In the genomic region with DNA sequence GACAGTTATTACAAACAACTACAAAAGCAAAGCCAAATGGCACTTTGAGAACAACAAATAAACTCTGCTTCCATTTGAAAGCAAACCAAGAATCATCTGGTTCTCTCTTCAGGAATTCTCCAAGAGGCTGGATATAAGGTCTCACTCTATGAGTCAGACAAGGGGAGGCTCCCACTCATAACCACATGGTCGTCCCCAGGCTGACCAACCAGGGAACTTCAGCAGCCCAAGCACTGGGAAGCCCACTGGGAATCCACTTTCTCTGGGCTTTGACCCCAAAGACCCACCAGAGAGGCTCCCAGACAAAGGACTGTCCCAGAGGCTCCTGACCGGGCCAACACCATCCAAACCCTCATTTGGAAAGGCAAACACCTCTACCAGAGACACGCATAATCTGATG, we compare ENCODE assay signal across 13 cellular contexts. TPM values are rescaled to one million over a fixed set of nuclear protein-coding genes. Genes with fewer than 3 reads are reported as not detected.
DNase-seq lines count a peak whose midpoint lies in the region; ATAC-seq and TF ChIP-seq lines count a peak whose summit lies in the region.
"Had no signal": no experiment of that assay in that cellular context is flagged by ENCODE, and none has a peak within 500 bp of the region (broad histone marks: within the 10 kb centered on the region; RNA-seq: fewer than 3 reads in every experiment).

No MANE protein-coding gene starts in this region.

- POLR2A ChIA-PET in CD4-positive, alpha-beta T cell (lab: Charles Lee), result no interaction called here

- peak; percentile 61 for DNase-seq in EH (ENCODE audit: low read depth)
- DNase-seq in SK-MEL-5 (ENCODE audit: low read depth, low spot score), result peak; percentile 29
- peak; percentile 26 for DNase-seq in fibroblast of gingiva (ENCODE audit: low read depth)
- DNase-seq in osteoblast (ENCODE audit: insufficient read length, low spot score, missing footprints), result peak; percentile 96
- no peak for DNase-seq in DMS79 treated with DMSO at 0.1 percent for 48 hours (lab: John Stamatoyannopoulos, UW)
- DNase-seq in CD4-positive, alpha-beta T cell, result no peak
- DNase-seq: COR-L47; GOT3; naive B cell; NCI-H2081 treated with DMSO at 0.1 percent for 48 hours; NK-92 treated with Interleukin-12 subunit alpha and Interleukin-12 subunit beta, amount 100 ng/mL, for 24 hours had no signal

- intact Hi-C loops in CD4-positive, alpha-beta T cell (cut with DNase I, micrococcal nuclease), result no loop called here

- peaks cover 16% of the 10 kb centered on the region for H3K4me1 ChIP-seq in osteoblast (ENCODE audit: insufficient read depth, low read length)

- CTCF ChIA-PET in CD4-positive, alpha-beta T cell (lab: Charles Lee), result no interaction called here

- no peak overlapping the region for H2AFZ ChIP-seq in osteoblast (ENCODE audit: low read length)

- no peaks in the 10 kb centered on the region for H3K36me3 ChIP-seq in osteoblast (ENCODE audit: insufficient read depth, low read length)

- H3K27me3 Mint-ChIP-seq in CD4-positive, alpha-beta T cell, result no peaks in the 10 kb centered on the region
- H3K27me3 Mint-ChIP-seq: naive B cell had no signal

- no peaks in the 10 kb centered on the region for H3K9me3 Mint-ChIP-seq in CD4-positive, alpha-beta T cell
- H3K9me3 Mint-ChIP-seq: naive B cell had no signal

- H3K4me1 Mint-ChIP-seq in CD4-positive, alpha-beta T cell (ENCODE audit: low read depth), result peaks cover 21% of the 10 kb centered on the region

- H4K20me1 ChIP-seq in osteoblast (ENCODE audit: insufficient read depth, low read length), result peaks cover 46% of the 10 kb centered on the region

- H3K27ac Mint-ChIP-seq in CD4-positive, alpha-beta T cell, result no peak overlapping the region

- peak overlapping the region; percentile 5 for H3K4me2 ChIP-seq in osteoblast (ENCODE audit: insufficient read depth, low read length)

- peaks cover 25% of the 10 kb centered on the region for H3K79me2 ChIP-seq in osteoblast (ENCODE audit: insufficient read depth, low read length)

- no peak overlapping the region for H3K27ac ChIP-seq in osteoblast (ENCODE audit: low read depth, low read length)
- no peak overlapping the region for H3K27ac ChIP-seq in CD4-positive, alpha-beta T cell (ENCODE audit: low read depth, low read length)

- ATAC-seq in HG03039 (IDR thresholded peaks at IDR 0.05; ENCODE audit: unreplicated experiment), result no peak
- ATAC-seq in CD4-positive, alpha-beta T cell (ENCODE audit: poor library complexity), result no peak
- ATAC-seq in HG03469 (IDR thresholded peaks at IDR 0.05; ENCODE audit: unreplicated experiment), result no peak

- no peak for TF ChIP-seq CTCF in osteoblast (IDR thresholded peaks at IDR 0.05; ENCODE audit: extremely low read depth, low read depth, low read length)
- TF ChIP-seq CTCF in CD4-positive, alpha-beta T cell (IDR thresholded peaks at IDR 0.05), result no peak

- no peak overlapping the region for H3K4me3 Mint-ChIP-seq in CD4-positive, alpha-beta T cell

- no peak overlapping the region for H3K4me3 ChIP-seq in osteoblast (ENCODE audit: insufficient read depth, low read length)

- H3K9me3 ChIP-seq in osteoblast (ENCODE audit: low read depth, low read length), result no peaks in the 10 kb centered on the region
- no peaks in the 10 kb centered on the region for H3K9me3 ChIP-seq in CD4-positive, alpha-beta T cell (ENCODE audit: control insufficient read depth, low read length)

- in situ Hi-C loops in SK-MEL-5 (cut with HindIII; ENCODE audit: low pct_unique_long_range_greater_than_20kb, low sequenced_read_pairs), result no loop called here

- no peaks in the 10 kb centered on the region for H3K27me3 ChIP-seq in osteoblast (ENCODE audit: insufficient read depth, low read length)
- no peaks in the 10 kb centered on the region for H3K27me3 ChIP-seq in CD4-positive, alpha-beta T cell (ENCODE audit: control insufficient read depth, insufficient read depth, low read length)

- H3K36me3 Mint-ChIP-seq in CD4-positive, alpha-beta T cell (ENCODE audit: low read depth), result peaks cover 42% of the 10 kb centered on the region

RNA-seq across cellular contexts. Expression of gene DGCR2, which starts 35.3 kb away (rescaled TPM):
- total RNA-seq in SK-MEL-5 (2014; rRNA removed; shearing (Covaris generic)), result 36.9 and 39.6 TPM in 2 replicates
- polyA plus RNA-seq in SK-MEL-5 (2015; cell fraction: cytosol; rRNA removed), result 70.3 and 81.0 TPM in 2 replicates
- 29.1 and 43.5 TPM in 2 replicates for polyA plus RNA-seq in SK-MEL-5 (2015; cell fraction: nucleus; rRNA removed)
- total RNA-seq in osteoblast, result 40.7 and 43.4 TPM in 2 replicates
- 10 to 100 TPM; 31.9 to 35.5 TPM for total RNA-seq in CD4-positive, alpha-beta T cell

RNA-seq across cellular contexts. Expression of gene TSSK2, which starts 44.2 kb away (rescaled TPM):
- not detected in 2 replicates for total RNA-seq in SK-MEL-5 (2014; rRNA removed; shearing (Covaris generic))
- not detected in 2 replicates for polyA plus RNA-seq in SK-MEL-5 (2015; cell fraction: cytosol; rRNA removed)
- polyA plus RNA-seq in SK-MEL-5 (2015; cell fraction: nucleus; rRNA removed), result not detected in 2 replicates
- not detected in 2 replicates for total RNA-seq in osteoblast
- total RNA-seq in CD4-positive, alpha-beta T cell, result under 1 TPM in 1 of 2 experiments, not detected in 1; 0.31 TPM

RNA-seq across cellular contexts. Expression of gene ESS2, which starts 57.5 kb away (rescaled TPM):
- total RNA-seq in SK-MEL-5 (2014; rRNA removed; shearing (Covaris generic)), result 18.7 and 18.9 TPM in 2 replicates
- polyA plus RNA-seq in SK-MEL-5 (2015; cell fraction: cytosol; rRNA removed), result 26.3 and 30.9 TPM in 2 replicates
- 28.7 and 37.9 TPM in 2 replicates for polyA plus RNA-seq in SK-MEL-5 (2015; cell fraction: nucleus; rRNA removed)
- 19.4 and 22.1 TPM in 2 replicates for total RNA-seq in osteoblast
- total RNA-seq in CD4-positive, alpha-beta T cell, result 10 to 100 TPM; 56.1 to 58.0 TPM

Comparison
In these comparisons a context has a peak if more than half of its experiments do, and no peak if none do; other contexts are left out.
1. DNase-seq: peak in EH (single experiment), SK-MEL-5 (single experiment), fibroblast of gingiva (single experiment) and osteoblast (single experiment); none in DMS79 treated with DMSO at 0.1 percent for 48 hours (single experiment) and CD4-positive, alpha-beta T cell (0 of 10).